Comparison of ENCODE assay signal across 27 cellular contexts in the genomic region with DNA sequence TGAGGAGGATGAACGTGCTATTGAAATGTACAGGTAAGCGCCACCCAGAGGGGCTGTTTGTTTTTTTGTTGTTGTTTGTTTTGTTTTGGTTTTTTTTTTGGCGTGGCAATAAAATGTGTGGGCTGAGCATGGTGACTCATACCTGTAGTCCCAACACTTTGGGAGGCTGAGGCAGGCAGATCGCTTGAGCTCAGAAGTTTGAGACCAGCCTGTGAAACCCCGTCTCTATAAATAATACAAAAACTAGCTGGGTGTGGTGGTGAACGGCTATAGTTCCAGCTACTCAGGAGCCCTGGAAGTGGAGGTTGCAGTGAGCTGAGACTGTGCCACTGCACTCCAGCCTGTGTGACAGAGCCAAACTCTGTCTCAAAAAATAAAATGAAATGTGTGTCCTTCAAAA. TPM values are rescaled to one million over a fixed set of nuclear protein-coding genes. Genes with fewer than 3 reads are reported as not detected.
DNase-seq lines count a peak whose midpoint lies in the region; ATAC-seq and TF ChIP-seq lines count a peak whose summit lies in the region.
"Had no signal": no experiment of that assay in that cellular context is flagged by ENCODE, and none has a peak within 500 bp of the region (broad histone marks: within the 10 kb centered on the region; RNA-seq: fewer than 3 reads in every experiment).

No MANE protein-coding gene starts in this region.

- no peak overlapping the region for H3K9ac ChIP-seq in SK-N-SH
- H3K9ac ChIP-seq: BLaER1 had no signal

- H3K4me3 Mint-ChIP-seq in CD4-positive, alpha-beta memory T cell = no peak overlapping the region
- H3K4me3 Mint-ChIP-seq in activated T-helper 2 cell treated with anti-CD3 and anti-CD28 coated beads, Interferon-gamma antibody, Interleukin-2, Interleukin-4, amounts not matched to agents 10 μg/mL and 5 μg/mL and 100 μg/mL, durations not matched to agents 14 hours and 24 hours and 36 hours (ENCODE audit: low read depth) = no peak overlapping the region
- H3K4me3 Mint-ChIP-seq: dendritic cell treated with granulocyte-macrophage colony-stimulating factor and Interleukin-4, amounts not matched to agents 40 ng/mL and 50 ng/mL, for 4 days; endodermal cell had no signal

- intact Hi-C loops in CD4-positive, alpha-beta memory T cell (cut with micrococcal nuclease) = loop anchor here (10.0 kb wide), 1 partner anchor 1234 kb away; the partner anchor contains the start of genes EIF5B and TXNDC9
- intact Hi-C loops in activated T-helper 2 cell treated with anti-CD3 and anti-CD28 coated beads, Interferon-gamma antibody, Interleukin-2, Interleukin-4, amounts not matched to agents 10 μg/mL and 5 μg/mL and 100 μg/mL, durations not matched to agents 14 hours and 24 hours and 36 hours (cut with micrococcal nuclease) = loop anchor here (10.0 kb wide), 1 partner anchor 1414 kb away; the partner anchor contains the start of genes LIPT1 and TSGA10

- H3K4me3 ChIP-seq in CD4-positive, alpha-beta memory T cell (ENCODE audit: low read length in 2 of 2) = no peak overlapping the region
- no peak overlapping the region for H3K4me3 ChIP-seq in SK-N-SH (ENCODE audit: low read depth in 2 of 2, low read length in 1 of 2)
- H3K4me3 ChIP-seq: BLaER1, psoas muscle, testis had no signal

- H3F3A ChIP-seq in SK-N-SH (replicated peaks; ENCODE audit: insufficient read depth) = no peaks in the 10 kb centered on the region

- no peak overlapping the region for H2AFZ ChIP-seq in SK-N-SH (ENCODE audit: low read depth)

- no peak for DNase-seq in CD4-positive, alpha-beta memory T cell
- DNase-seq in activated T-helper 2 cell treated with anti-CD3 and anti-CD28 coated beads, Interferon-gamma antibody, Interleukin-2, Interleukin-4, amounts not matched to agents 10 μg/mL and 5 μg/mL and 100 μg/mL, durations not matched to agents 14 hours and 24 hours and 36 hours (ENCODE audit: low spot score) = no peak
- no peak for DNase-seq in DMS153 (lab: John Stamatoyannopoulos, UW)
- DNase-seq in NCI-H1092 (lab: John Stamatoyannopoulos, UW) = no peak
- no peak for DNase-seq in SK-N-SH
- DNase-seq: activated CD4-positive, CD25-positive, alpha-beta regulatory T cell; activated effector memory CD4-positive, alpha-beta T cell treated with Interleukin-2 at 50 U/mL for 16 hours; COR-L47; endodermal cell; GOT3; hippocampal formation; mesenchymal stem cell; NCI-H1092 treated with DMSO at 0.1 percent for 48 hours; NCI-H187 treated with DMSO at 0.1 percent for 48 hours; NCI-H526; nucleus accumbens; psoas muscle; SHP77 treated with DMSO at 0.1 percent for 48 hours; stimulated activated CD4-positive, alpha-beta T cell treated with anti-CD3 and anti-CD28 coated beads, Interleukin-4, amount 100 ng/mL, for 4 hours; stimulated activated naive CD4-positive, alpha-beta T cell treated with Interleukin-2 at 50 U/mL for 16 hours; testis had no signal

- H3K9me3 ChIP-seq in CD4-positive, alpha-beta memory T cell (ENCODE audit: control insufficient read depth in 1 of 2, low read length in 2 of 2) = no peaks in the 10 kb centered on the region
- H3K9me3 ChIP-seq in SK-N-SH = no peaks in the 10 kb centered on the region
- H3K9me3 ChIP-seq: BLaER1, psoas muscle, testis had no signal

- CTCF ChIA-PET in CD4-positive, alpha-beta memory T cell (lab: Charles Lee; ENCODE audit: partially characterized antibody) = interaction anchor here (0.9 to 1.4 kb wide), 3 partner anchors 13 to 39 kb away, joined by 3 to 4 read pairs (median 3); no protein-coding TSS in a partner anchor
- CTCF ChIA-PET in SK-N-SH (lab: Yijun Ruan, JAX) = no interaction called here

- H3K79me2 ChIP-seq in SK-N-SH (ENCODE audit: insufficient read depth) = peaks cover 8% of the 10 kb centered on the region

- TF ChIP-seq RAD21 in SK-N-SH (IDR thresholded peaks at IDR 0.05; ENCODE audit: low read length) = no peak

- 95% methylated on average over 6 of the region's 6 CpGs for WGBS in SK-N-SH (ENCODE audit: low lambda C conversion rate)

- no peaks in the 10 kb centered on the region for H3K9me2 ChIP-seq in SK-N-SH

- H3K36me3 Mint-ChIP-seq in CD4-positive, alpha-beta memory T cell = peaks cover 50 to 53% of the 10 kb centered on the region in 2 donors
- H3K36me3 Mint-ChIP-seq in activated T-helper 2 cell treated with anti-CD3 and anti-CD28 coated beads, Interferon-gamma antibody, Interleukin-2, Interleukin-4, amounts not matched to agents 10 μg/mL and 5 μg/mL and 100 μg/mL, durations not matched to agents 14 hours and 24 hours and 36 hours (ENCODE audit: low read depth) = peaks cover 64% of the 10 kb centered on the region

- peaks cover 14 to 40% (median 19%) of the 10 kb centered on the region in 4 donors for H3K4me1 Mint-ChIP-seq in CD4-positive, alpha-beta memory T cell
- H3K4me1 Mint-ChIP-seq in activated T-helper 2 cell treated with anti-CD3 and anti-CD28 coated beads, Interferon-gamma antibody, Interleukin-2, Interleukin-4, amounts not matched to agents 10 μg/mL and 5 μg/mL and 100 μg/mL, durations not matched to agents 14 hours and 24 hours and 36 hours (ENCODE audit: low read depth) = peaks cover 33% of the 10 kb centered on the region
- H3K4me1 Mint-ChIP-seq: endodermal cell had no signal

- TF ChIP-seq CTCF in SK-N-SH (IDR thresholded peaks at IDR 0.05) = no peak

- H3K27me3 Mint-ChIP-seq in CD4-positive, alpha-beta memory T cell = no peaks in the 10 kb centered on the region
- H3K27me3 Mint-ChIP-seq in activated T-helper 2 cell treated with anti-CD3 and anti-CD28 coated beads, Interferon-gamma antibody, Interleukin-2, Interleukin-4, amounts not matched to agents 10 μg/mL and 5 μg/mL and 100 μg/mL, durations not matched to agents 14 hours and 24 hours and 36 hours (ENCODE audit: low read depth) = no peaks in the 10 kb centered on the region
- H3K27me3 Mint-ChIP-seq: dendritic cell treated with granulocyte-macrophage colony-stimulating factor and Interleukin-4, amounts not matched to agents 40 ng/mL and 50 ng/mL, for 4 days had no signal

- ATAC-seq in GM19395 (IDR thresholded peaks at IDR 0.05; ENCODE audit: unreplicated experiment) (peak; percentile 61), HG03280 (IDR thresholded peaks at IDR 0.05; ENCODE audit: unreplicated experiment) (peak; percentile 64), HG03457 (IDR thresholded peaks at IDR 0.05; ENCODE audit: unreplicated experiment) (no peak)
- ATAC-seq: Panc1, psoas muscle had no signal

- TF ChIP-seq EP300 in SK-N-SH (IDR thresholded peaks at IDR 0.05; ENCODE audit: borderline replicate concordance in 1 of 2, low read depth in 1 of 2, low read length in 1 of 2) = no peak

- no peak overlapping the region for H3K27ac ChIP-seq in CD4-positive, alpha-beta memory T cell (ENCODE audit: low read depth, low read length)
- H3K27ac ChIP-seq in SK-N-SH (ENCODE audit: low read depth in 2 of 2, low read length in 1 of 2) = no peak overlapping the region
- H3K27ac ChIP-seq: BLaER1, psoas muscle, testis had no signal

- H3K36me3 ChIP-seq in CD4-positive, alpha-beta memory T cell (ENCODE audit: insufficient read depth, low read length) = peaks cover 27% of the 10 kb centered on the region
- H3K36me3 ChIP-seq in SK-N-SH (replicated peaks in 1 of 2; ENCODE audit: control insufficient read depth in 1 of 2, insufficient read depth in 2 of 2, low read length in 1 of 2) = peaks cover 17 to 33% of the 10 kb centered on the region in 2 experiments

- no peak overlapping the region for H3K4me2 ChIP-seq in SK-N-SH
- H3K4me2 ChIP-seq: BLaER1 had no signal

- no peaks in the 10 kb centered on the region for H3K27me3 ChIP-seq in CD4-positive, alpha-beta memory T cell (ENCODE audit: insufficient read depth, low read length)
- no peaks in the 10 kb centered on the region for H3K27me3 ChIP-seq in SK-N-SH (ENCODE audit: insufficient read depth)
- H3K27me3 ChIP-seq: BLaER1, testis had no signal

- H3K27ac Mint-ChIP-seq in CD4-positive, alpha-beta memory T cell = peak overlapping the region in 4 of 7 donors; percentile 3 to 43 (median 28)
- H3K27ac Mint-ChIP-seq in activated T-helper 2 cell treated with anti-CD3 and anti-CD28 coated beads, Interferon-gamma antibody, Interleukin-2, Interleukin-4, amounts not matched to agents 10 μg/mL and 5 μg/mL and 100 μg/mL, durations not matched to agents 14 hours and 24 hours and 36 hours = peak overlapping the region; percentile 10

- H4K20me1 ChIP-seq in SK-N-SH (ENCODE audit: insufficient read depth) = no peaks in the 10 kb centered on the region
- H4K20me1 ChIP-seq: BLaER1 had no signal

- no peaks in the 10 kb centered on the region for H3K9me3 Mint-ChIP-seq in CD4-positive, alpha-beta memory T cell
- H3K9me3 Mint-ChIP-seq in activated T-helper 2 cell treated with anti-CD3 and anti-CD28 coated beads, Interferon-gamma antibody, Interleukin-2, Interleukin-4, amounts not matched to agents 10 μg/mL and 5 μg/mL and 100 μg/mL, durations not matched to agents 14 hours and 24 hours and 36 hours = no peaks in the 10 kb centered on the region
- H3K9me3 Mint-ChIP-seq: dendritic cell treated with granulocyte-macrophage colony-stimulating factor and Interleukin-4, amounts not matched to agents 40 ng/mL and 50 ng/mL, for 4 days; endodermal cell had no signal

- POLR2A ChIA-PET in CD4-positive, alpha-beta memory T cell (lab: Charles Lee; ENCODE audit: partially characterized antibody) = no interaction called here
- POLR2A ChIA-PET in SK-N-SH (lab: Yijun Ruan, JAX) = no interaction called here

- peaks cover 8% of the 10 kb centered on the region for H3K4me1 ChIP-seq in CD4-positive, alpha-beta memory T cell (ENCODE audit: insufficient read depth, low read length)
- H3K4me1 ChIP-seq in SK-N-SH (ENCODE audit: control insufficient read depth in 1 of 2, insufficient read depth in 2 of 2, low read depth in 1 of 2, low read length in 1 of 2) = peaks cover 0 to under 1% of the 10 kb centered on the region in 2 experiments; a peak in 1 of 4 replicates

TF ChIP-seq in SK-N-SH, 30 proteins besides CTCF, POLR2A, EP300 and RAD21 (continues in another document):
- TF ChIP-seq ELF1 (IDR thresholded peaks at IDR 0.05) = no peak
- no peak for TF ChIP-seq CHD2 (IDR thresholded peaks at IDR 0.05; ENCODE audit: low read length, partially characterized antibody)

RNA-seq across cellular contexts. Expression of gene PDCL3, which starts 6.2 kb away (rescaled TPM):
- 10 to 100 TPM; 16.6 to 17.8 TPM for total RNA-seq in CD4-positive, alpha-beta memory T cell
- 10 to 100 TPM; 56.7 to 73.6 TPM for polyA plus RNA-seq in CD4-positive, alpha-beta memory T cell
- 42.5 and 48.8 TPM in 2 replicates for total RNA-seq in activated T-helper 2 cell treated with anti-CD3 and anti-CD28 coated beads, Interferon-gamma antibody, Interleukin-2, Interleukin-4, amounts not matched to agents 10 μg/mL and 5 μg/mL and 100 μg/mL, durations not matched to agents 14 hours and 24 hours and 36 hours
- polyA plus RNA-seq in SK-N-SH (2012; rRNA removed) = 32.8 and 34.7 TPM in 2 replicates
- polyA plus RNA-seq in SK-N-SH (2012; cell fraction: cytosol; rRNA removed) = 47.0 and 63.9 TPM in 2 replicates
- polyA plus RNA-seq in SK-N-SH (2012; cell fraction: nucleus; rRNA removed) = 6.5 and 11.0 TPM in 2 replicates
